1 cellular context compared by ENCODE assay signal in the genomic region with DNA sequence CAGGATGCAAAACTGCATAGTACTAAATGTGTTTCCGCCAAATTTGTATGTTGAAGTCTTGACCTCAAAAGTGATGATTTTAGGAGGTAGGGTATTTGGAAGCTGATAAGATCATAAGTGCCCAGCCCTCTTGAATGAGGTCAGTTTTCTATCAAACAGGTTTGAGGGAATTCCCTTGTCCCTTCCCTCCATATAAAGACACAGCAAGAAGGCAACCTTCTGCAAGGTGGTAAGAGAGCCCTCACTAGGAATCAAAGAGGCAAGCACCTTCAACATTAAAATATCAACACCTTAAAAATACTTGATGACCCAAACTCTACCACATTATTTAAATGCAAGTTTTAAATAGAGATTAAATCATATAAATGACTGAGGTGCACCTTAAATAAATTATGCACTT.
TF ChIP-seq lines count a peak whose summit lies in the region.

No MANE protein-coding gene starts in this region.

TF ChIP-seq in WTC11, 78 proteins besides CTCF, POLR2A, EP300 and RAD21 (continued from another document):
- TF ChIP-seq, protein P1, sequence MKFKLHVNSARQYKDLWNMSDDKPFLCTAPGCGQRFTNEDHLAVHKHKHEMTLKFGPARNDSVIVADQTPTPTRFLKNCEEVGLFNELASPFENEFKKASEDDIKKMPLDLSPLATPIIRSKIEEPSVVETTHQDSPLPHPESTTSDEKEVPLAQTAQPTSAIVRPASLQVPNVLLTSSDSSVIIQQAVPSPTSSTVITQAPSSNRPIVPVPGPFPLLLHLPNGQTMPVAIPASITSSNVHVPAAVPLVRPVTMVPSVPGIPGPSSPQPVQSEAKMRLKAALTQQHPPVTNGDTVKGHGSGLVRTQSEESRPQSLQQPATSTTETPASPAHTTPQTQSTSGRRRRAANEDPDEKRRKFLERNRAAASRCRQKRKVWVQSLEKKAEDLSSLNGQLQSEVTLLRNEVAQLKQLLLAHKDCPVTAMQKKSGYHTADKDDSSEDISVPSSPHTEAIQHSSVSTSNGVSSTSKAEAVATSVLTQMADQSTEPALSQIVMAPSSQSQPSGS (CRISPR knock-in tag; IDR thresholded peaks at IDR 0.05; ENCODE audit: borderline replicate concordance, low read depth): no peak
- TF ChIP-seq, protein P2, sequence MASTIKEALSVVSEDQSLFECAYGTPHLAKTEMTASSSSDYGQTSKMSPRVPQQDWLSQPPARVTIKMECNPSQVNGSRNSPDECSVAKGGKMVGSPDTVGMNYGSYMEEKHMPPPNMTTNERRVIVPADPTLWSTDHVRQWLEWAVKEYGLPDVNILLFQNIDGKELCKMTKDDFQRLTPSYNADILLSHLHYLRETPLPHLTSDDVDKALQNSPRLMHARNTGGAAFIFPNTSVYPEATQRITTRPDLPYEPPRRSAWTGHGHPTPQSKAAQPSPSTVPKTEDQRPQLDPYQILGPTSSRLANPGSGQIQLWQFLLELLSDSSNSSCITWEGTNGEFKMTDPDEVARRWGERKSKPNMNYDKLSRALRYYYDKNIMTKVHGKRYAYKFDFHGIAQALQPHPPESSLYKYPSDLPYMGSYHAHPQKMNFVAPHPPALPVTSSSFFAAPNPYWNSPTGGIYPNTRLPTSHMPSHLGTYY (CRISPR knock-in tag; IDR thresholded peaks at IDR 0.05): no peak
- TF ChIP-seq RORB (CRISPR knock-in tag; IDR thresholded peaks at IDR 0.05): no peak
- TF ChIP-seq PRRX2 (CRISPR knock-in tag; IDR thresholded peaks at IDR 0.05): no peak
- TF ChIP-seq TEAD4 (CRISPR knock-in tag; IDR thresholded peaks at IDR 0.05): no peak
- TF ChIP-seq SOX15 (CRISPR knock-in tag; IDR thresholded peaks at IDR 0.05): no peak
- TF ChIP-seq CREB1 (CRISPR knock-in tag; IDR thresholded peaks at IDR 0.05): no peak
- no peak for TF ChIP-seq ELF4 (CRISPR knock-in tag; IDR thresholded peaks at IDR 0.05; ENCODE audit: low read depth)
- TF ChIP-seq ZNF219 (CRISPR knock-in tag; IDR thresholded peaks at IDR 0.05; ENCODE audit: borderline replicate concordance): no peak
- no peak for TF ChIP-seq MXD4 (CRISPR knock-in tag; IDR thresholded peaks at IDR 0.05; ENCODE audit: borderline replicate concordance)
